In the genomic region with DNA sequence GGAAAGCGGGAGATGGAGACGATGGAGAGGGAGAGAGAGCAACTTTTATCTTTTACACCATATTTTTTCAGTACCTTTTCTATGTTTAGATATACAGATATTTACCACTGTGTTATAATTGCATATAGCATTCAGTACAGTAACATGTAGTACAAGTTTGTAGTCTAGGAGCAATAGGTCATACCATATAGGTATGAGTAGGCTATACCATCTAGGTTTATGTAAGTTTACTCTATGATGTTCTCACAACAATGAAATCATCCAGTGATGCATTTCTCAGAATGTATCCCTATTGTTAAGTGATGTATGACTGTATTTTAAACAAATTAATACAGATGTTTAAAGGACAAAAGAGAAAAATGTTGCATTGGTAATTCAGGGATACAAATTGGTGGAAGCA, we compare ENCODE assay signal across 13 cellular contexts.
DNase-seq lines count a peak whose midpoint lies in the region; ATAC-seq and TF ChIP-seq lines count a peak whose summit lies in the region.
"Had no signal": no experiment of that assay in that cellular context is flagged by ENCODE, and none has a peak within 500 bp of the region (broad histone marks: within the 10 kb centered on the region; RNA-seq: fewer than 3 reads in every experiment).

No MANE protein-coding gene starts in this region.

- DNase-seq in activated CD4-positive, alpha-beta memory T cell treated with anti-CD3 and anti-CD28 coated beads for 36 hours = no peak
- DNase-seq in activated CD4-positive, alpha-beta memory T cell treated with anti-CD3 and anti-CD28 coated beads, Interleukin-2, amount 10 ng/mL, durations not matched to agents 7 days and 5 days = no peak
- DNase-seq in natural killer cell (no peak), OCI-M2 (lab: John Stamatoyannopoulos, UW; ENCODE audit: unreplicated experiment) (no peak), 8988T (no peak)
- DNase-seq in natural killer cell treated with Interleukin-12 subunit alpha and Interleukin-12 subunit beta and Interleukin-15 and Interleukin-18, amount 100 ng/mL, for 72 hours (ENCODE audit: low spot score) = no peak
- DNase-seq: ACHN; Calu3; CD4-positive, alpha-beta T cell; DMS 273 treated with DMSO at 0.1 percent for 48 hours; GM23248 had no signal

- H3K27me3 Mint-ChIP-seq in activated CD4-positive, alpha-beta memory T cell treated with anti-CD3 and anti-CD28 coated beads for 36 hours = no peaks in the 10 kb centered on the region
- H3K27me3 Mint-ChIP-seq in activated CD4-positive, alpha-beta memory T cell treated with anti-CD3 and anti-CD28 coated beads, Interleukin-2, amount 10 ng/mL, durations not matched to agents 7 days and 5 days = no peaks in the 10 kb centered on the region
- H3K27me3 Mint-ChIP-seq in natural killer cell (ENCODE audit: low read depth in 2 of 2) = no peaks in the 10 kb centered on the region
- H3K27me3 Mint-ChIP-seq in natural killer cell treated with Interleukin-12 subunit alpha and Interleukin-12 subunit beta and Interleukin-15 and Interleukin-18, amount 100 ng/mL, for 72 hours = no peaks in the 10 kb centered on the region
- no peaks in the 10 kb centered on the region for H3K27me3 Mint-ChIP-seq in nephron (ENCODE audit: low read depth)
- H3K27me3 Mint-ChIP-seq: CD4-positive, alpha-beta T cell had no signal

- TF ChIP-seq CTCF in natural killer cell (IDR thresholded peaks at IDR 0.05) = no peak
- TF ChIP-seq CTCF in nephron (IDR thresholded peaks at IDR 0.05; ENCODE audit: unreplicated experiment in 3 of 3) = no peak

- H3K36me3 Mint-ChIP-seq in activated CD4-positive, alpha-beta memory T cell treated with anti-CD3 and anti-CD28 coated beads for 36 hours = peaks cover 27% of the 10 kb centered on the region
- peaks cover 51% of the 10 kb centered on the region for H3K36me3 Mint-ChIP-seq in activated CD4-positive, alpha-beta memory T cell treated with anti-CD3 and anti-CD28 coated beads, Interleukin-2, amount 10 ng/mL, durations not matched to agents 7 days and 5 days (ENCODE audit: low read depth)
- H3K36me3 Mint-ChIP-seq in natural killer cell = peaks cover 11% of the 10 kb centered on the region
- H3K36me3 Mint-ChIP-seq in natural killer cell treated with Interleukin-12 subunit alpha and Interleukin-12 subunit beta and Interleukin-15 and Interleukin-18, amount 100 ng/mL, for 72 hours = no peaks in the 10 kb centered on the region
- H3K36me3 Mint-ChIP-seq in nephron (ENCODE audit: low read depth) = peaks cover 92% of the 10 kb centered on the region

- CTCF ChIA-PET in activated CD4-positive, alpha-beta memory T cell treated with anti-CD3 and anti-CD28 coated beads for 36 hours (lab: Charles Lee) = no interaction called here
- CTCF ChIA-PET in activated CD4-positive, alpha-beta memory T cell treated with anti-CD3 and anti-CD28 coated beads, Interleukin-2, amount 10 ng/mL, durations not matched to agents 7 days and 5 days (lab: Charles Lee) = interaction anchor here (1.0 kb wide), 1 partner anchor 71 kb away, joined by 3 read pairs; no protein-coding TSS in a partner anchor

- H3K4me1 Mint-ChIP-seq in activated CD4-positive, alpha-beta memory T cell treated with anti-CD3 and anti-CD28 coated beads for 36 hours (ENCODE audit: low read depth) = peaks cover 15% of the 10 kb centered on the region
- H3K4me1 Mint-ChIP-seq in activated CD4-positive, alpha-beta memory T cell treated with anti-CD3 and anti-CD28 coated beads, Interleukin-2, amount 10 ng/mL, durations not matched to agents 7 days and 5 days = peaks cover 9% of the 10 kb centered on the region
- H3K4me1 Mint-ChIP-seq in natural killer cell (peaks cover 27 to 44% of the 10 kb centered on the region in 2 donors), nephron (peaks cover 12% of the 10 kb centered on the region)
- peaks cover 8 to 9% of the 10 kb centered on the region in 2 donors for H3K4me1 Mint-ChIP-seq in natural killer cell treated with Interleukin-12 subunit alpha and Interleukin-12 subunit beta and Interleukin-15 and Interleukin-18, amount 100 ng/mL, for 72 hours (ENCODE audit: low read depth in 2 of 2)

- POLR2A ChIA-PET in activated CD4-positive, alpha-beta memory T cell treated with anti-CD3 and anti-CD28 coated beads for 36 hours (lab: Charles Lee) = no interaction called here
- POLR2A ChIA-PET in activated CD4-positive, alpha-beta memory T cell treated with anti-CD3 and anti-CD28 coated beads, Interleukin-2, amount 10 ng/mL, durations not matched to agents 7 days and 5 days (lab: Charles Lee) = no interaction called here

- H3K9me3 Mint-ChIP-seq in activated CD4-positive, alpha-beta memory T cell treated with anti-CD3 and anti-CD28 coated beads for 36 hours = no peaks in the 10 kb centered on the region
- peaks cover 5% of the 10 kb centered on the region for H3K9me3 Mint-ChIP-seq in activated CD4-positive, alpha-beta memory T cell treated with anti-CD3 and anti-CD28 coated beads, Interleukin-2, amount 10 ng/mL, durations not matched to agents 7 days and 5 days
- H3K9me3 Mint-ChIP-seq in natural killer cell = no peaks in the 10 kb centered on the region
- H3K9me3 Mint-ChIP-seq in natural killer cell treated with Interleukin-12 subunit alpha and Interleukin-12 subunit beta and Interleukin-15 and Interleukin-18, amount 100 ng/mL, for 72 hours = no peaks in the 10 kb centered on the region
- H3K9me3 Mint-ChIP-seq in nephron = peaks cover 26% of the 10 kb centered on the region
- H3K9me3 Mint-ChIP-seq: CD4-positive, alpha-beta T cell had no signal

- H3K4me3 Mint-ChIP-seq in activated CD4-positive, alpha-beta memory T cell treated with anti-CD3 and anti-CD28 coated beads for 36 hours = no peak overlapping the region
- H3K4me3 Mint-ChIP-seq in activated CD4-positive, alpha-beta memory T cell treated with anti-CD3 and anti-CD28 coated beads, Interleukin-2, amount 10 ng/mL, durations not matched to agents 7 days and 5 days = no peak overlapping the region
- H3K4me3 Mint-ChIP-seq in natural killer cell (no peak overlapping the region), nephron (no peak overlapping the region)
- H3K4me3 Mint-ChIP-seq in natural killer cell treated with Interleukin-12 subunit alpha and Interleukin-12 subunit beta and Interleukin-15 and Interleukin-18, amount 100 ng/mL, for 72 hours = no peak overlapping the region
- H3K4me3 Mint-ChIP-seq: CD4-positive, alpha-beta T cell had no signal

- intact Hi-C loops in activated CD4-positive, alpha-beta memory T cell treated with anti-CD3 and anti-CD28 coated beads for 36 hours (cut with micrococcal nuclease) = no loop called here
- intact Hi-C loops in natural killer cell (cut with micrococcal nuclease) = no loop called here

- peak overlapping the region; percentile 45 for H3K27ac Mint-ChIP-seq in activated CD4-positive, alpha-beta memory T cell treated with anti-CD3 and anti-CD28 coated beads for 36 hours
- no peak overlapping the region for H3K27ac Mint-ChIP-seq in activated CD4-positive, alpha-beta memory T cell treated with anti-CD3 and anti-CD28 coated beads, Interleukin-2, amount 10 ng/mL, durations not matched to agents 7 days and 5 days
- H3K27ac Mint-ChIP-seq in natural killer cell (peak overlapping the region; percentile 8 to 81), nephron (peak overlapping the region in 2 of 3 experiments; percentile 13 to 22)
- H3K27ac Mint-ChIP-seq in natural killer cell treated with Interleukin-12 subunit alpha and Interleukin-12 subunit beta and Interleukin-15 and Interleukin-18, amount 100 ng/mL, for 72 hours = peak overlapping the region in 1 of 2 donors; percentile 58
- H3K27ac Mint-ChIP-seq: CD4-positive, alpha-beta T cell had no signal

- no peak for ATAC-seq in natural killer cell
- no peak for ATAC-seq in natural killer cell treated with Interleukin-12 subunit alpha and Interleukin-12 subunit beta and Interleukin-15 and Interleukin-18, amount 100 ng/mL, for 72 hours
- ATAC-seq: HCT116 had no signal
